Comparison of ENCODE assay signal across 10 cellular contexts in the genomic region with DNA sequence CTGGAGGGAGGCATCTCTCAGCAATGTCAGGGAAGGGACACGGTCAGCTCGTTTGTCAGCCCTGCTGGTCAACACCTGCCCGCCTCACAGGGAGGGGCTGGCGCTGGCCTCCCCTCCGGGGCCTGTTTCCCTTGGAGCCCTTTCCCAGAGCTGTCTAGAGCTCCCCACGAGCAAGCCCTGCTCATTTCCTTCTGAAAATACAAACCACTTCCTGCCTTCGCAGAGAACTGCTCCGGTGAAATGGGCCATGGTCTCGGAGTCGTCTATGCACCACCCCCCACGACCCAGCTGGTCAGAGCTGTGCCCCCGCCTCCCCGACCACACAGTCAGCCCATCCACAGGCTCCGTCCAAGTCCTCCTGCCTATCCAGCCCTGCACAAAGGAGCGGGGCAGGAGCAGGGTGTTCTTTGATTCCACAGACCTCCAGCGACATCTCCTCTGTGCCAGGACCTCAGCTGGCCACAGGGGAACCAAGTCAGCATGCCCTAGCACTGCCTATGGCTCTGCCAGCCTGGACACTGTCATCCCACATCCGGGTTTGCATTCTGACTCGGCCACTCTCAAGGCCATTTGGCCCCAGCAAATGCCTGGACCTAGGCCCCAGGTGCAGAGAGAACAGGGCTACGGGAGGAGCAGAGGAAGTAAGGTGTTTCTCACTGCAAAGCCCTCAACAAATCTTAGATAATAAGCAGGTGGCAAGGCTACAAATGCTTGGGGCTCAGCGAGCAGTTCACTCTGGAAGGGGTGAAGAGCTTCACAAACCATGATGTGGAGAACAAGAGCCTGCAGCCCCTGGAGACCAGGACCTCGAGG.
DNase-seq lines count a peak whose midpoint lies in the region; ATAC-seq and TF ChIP-seq lines count a peak whose summit lies in the region.
"Had no signal": no experiment of that assay in that cellular context is flagged by ENCODE, and none has a peak within 500 bp of the region (broad histone marks: within the 10 kb centered on the region; RNA-seq: fewer than 3 reads in every experiment).

No MANE protein-coding gene starts in this region.

- ATAC-seq in GM21619 (IDR thresholded peaks at IDR 0.05; ENCODE audit: unreplicated experiment) = no peak

- no peak for DNase-seq in GM20000 (ENCODE audit: low spot score)
- peak; percentile 62 for DNase-seq in RPMI8226
- peak; percentile 18 for DNase-seq in activated naive CD4-positive, alpha-beta T cell treated with anti-CD3 and anti-CD28 coated beads, Interleukin-2, amount 50 U/mL, for 16 hours
- DNase-seq in stimulated activated CD4-positive, alpha-beta T cell treated with anti-CD3 and anti-CD28 coated beads, Interleukin-12 subunit alpha, Interleukin-12 subunit beta, amount 100 ng/mL, for 4 hours = peak; percentile 18
- no peak for DNase-seq in GOT3 (lab: John Stamatoyannopoulos, UW)
- no peak for DNase-seq in NCI-H2196 treated with DMSO at 0.1 percent for 48 hours (lab: John Stamatoyannopoulos, UW; ENCODE audit: unreplicated experiment)
- no peak for DNase-seq in DMS 273 (lab: John Stamatoyannopoulos, UW; ENCODE audit: unreplicated experiment)
- DNase-seq: NCI-H2171 treated with DMSO at 0.1 percent for 48 hours, ovary had no signal

- TF ChIP-seq CTCF in GM20000 (IDR thresholded peaks at IDR 0.05; ENCODE audit: extremely low read depth, missing control alignments) = peak; percentile 7

Comparison
In these comparisons a context has a peak if more than half of its experiments do, and no peak if none do; other contexts are left out.
1. DNase-seq: peak in RPMI8226 (single experiment), activated naive CD4-positive, alpha-beta T cell treated with anti-CD3 and anti-CD28 coated beads, Interleukin-2, amount 50 U/mL, for 16 hours (single experiment) and stimulated activated CD4-positive, alpha-beta T cell treated with anti-CD3 and anti-CD28 coated beads, Interleukin-12 subunit alpha, Interleukin-12 subunit beta, amount 100 ng/mL, for 4 hours (single experiment); none in GM20000 (single experiment), GOT3 (single experiment), NCI-H2196 treated with DMSO at 0.1 percent for 48 hours (single experiment) and DMS 273 (single experiment).